Comparison of ENCODE assay signal across 8 cellular contexts in the genomic region with DNA sequence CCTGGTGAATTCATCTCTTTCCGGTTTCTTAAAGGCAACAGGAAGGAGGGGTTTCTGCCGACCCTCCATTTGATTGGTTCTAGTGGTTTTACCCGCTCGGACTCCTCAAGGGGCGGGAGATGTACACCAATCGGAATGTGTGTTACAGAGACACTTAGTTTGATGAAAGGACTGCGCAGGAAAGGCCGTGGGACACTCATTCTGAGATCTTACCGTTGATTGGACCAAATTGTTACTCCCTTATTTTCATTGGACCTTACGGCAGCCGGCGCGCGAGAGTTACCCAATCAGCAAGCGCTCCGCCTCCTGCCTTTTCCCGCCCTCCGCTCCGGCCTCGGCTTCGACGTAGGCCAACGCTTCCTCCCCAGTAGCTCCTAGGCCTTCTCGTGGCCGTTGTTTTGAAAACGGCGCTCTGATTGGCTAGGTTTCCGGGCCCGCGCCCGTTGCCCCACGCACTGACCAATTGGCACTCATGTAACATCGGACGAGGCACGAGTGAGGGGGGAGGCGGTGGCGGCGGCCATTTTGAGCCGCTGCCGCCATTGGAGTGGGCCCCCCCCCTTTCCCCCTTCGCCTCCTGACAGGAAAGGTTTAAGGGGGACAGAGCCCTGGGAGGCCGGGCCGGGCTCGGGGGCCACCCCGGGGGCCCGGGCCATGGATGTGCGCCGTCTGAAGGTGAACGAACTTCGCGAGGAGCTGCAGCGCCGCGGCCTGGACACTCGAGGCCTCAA. TPM values are rescaled to one million over a fixed set of nuclear protein-coding genes. Genes with fewer than 3 reads are reported as not detected.
DNase-seq lines count a peak whose midpoint lies in the region; TF ChIP-seq lines count a peak whose summit lies in the region.

Gene HNRNPUL1, plus strand, starts transcription at position 523 of the 731 bp plus-strand sequence. Its CDS starts 132 bp downstream, at position 655.

- no peaks in the 10 kb centered on the region for H3K9me3 ChIP-seq in GM23248 (ENCODE audit: low read depth)
- no peaks in the 10 kb centered on the region for H3K9me3 ChIP-seq in esophagus squamous epithelium

- DNase-seq in Daoy (ENCODE audit: low read depth) (peak; percentile 99), GM23248 (peak; percentile 99), Kasumi-1 (lab: John Stamatoyannopoulos, UW) (peak; percentile 100), RPMI7951 (ENCODE audit: low read depth) (peak; percentile 100), esophagus squamous epithelium (lab: John Stamatoyannopoulos, UW) (peak; percentile 100), myocyte (ENCODE audit: low read depth) (peak; percentile 100)
- DNase-seq in activated T-helper 1 cell treated with anti-CD3 and anti-CD28 coated beads, Interleukin-12 subunit alpha, Interleukin-12 subunit beta, Interleukin-2, Interleukin-4 antibody, amounts not matched to agents 30 ng/mL and 10 ng/mL and 1 ng/mL, durations not matched to agents 14 hours and 24 hours and 36 hours (ENCODE audit: low spot score), result peak; percentile 99
- peak; percentile 95 to 96 for DNase-seq in stimulated activated CD8-positive, alpha-beta memory T cell treated with anti-CD3 and anti-CD28 coated beads, Interleukin-7, amount 100 ng/mL, for 48 hours (ENCODE audit: extremely low read depth in 1 of 2, low read depth in 1 of 2)

- H3K4me1 Mint-ChIP-seq in activated T-helper 1 cell treated with anti-CD3 and anti-CD28 coated beads, Interleukin-12 subunit alpha, Interleukin-12 subunit beta, Interleukin-2, Interleukin-4 antibody, amounts not matched to agents 30 ng/mL and 10 ng/mL and 1 ng/mL, durations not matched to agents 14 hours and 24 hours and 36 hours (ENCODE audit: low read depth), result peaks cover 52% of the 10 kb centered on the region

- peak within 1 kb of the TSS; percentile 94 for H3K4me3 Mint-ChIP-seq in activated T-helper 1 cell treated with anti-CD3 and anti-CD28 coated beads, Interleukin-12 subunit alpha, Interleukin-12 subunit beta, Interleukin-2, Interleukin-4 antibody, amounts not matched to agents 30 ng/mL and 10 ng/mL and 1 ng/mL, durations not matched to agents 14 hours and 24 hours and 36 hours

- H3F3A ChIP-seq in GM23248 (ENCODE audit: insufficient read depth), result peaks cover 31% of the 10 kb centered on the region

- peak in 4 of 6 experiments; percentile 21 to 31 (median 26) for TF ChIP-seq CTCF in esophagus squamous epithelium (IDR thresholded peaks at IDR 0.05)

- peak within 1 kb of the TSS; percentile 98 for H3K4me2 ChIP-seq in GM23248 (ENCODE audit: unreplicated experiment)

- no peaks in the 10 kb centered on the region for H4K20me1 ChIP-seq in GM23248 (ENCODE audit: insufficient read depth)

- H3K79me2 ChIP-seq in GM23248 (ENCODE audit: insufficient read depth), result peaks cover 48% of the 10 kb centered on the region

- H3K27me3 ChIP-seq in GM23248 (replicated peaks; ENCODE audit: insufficient read depth), result no peaks in the 10 kb centered on the region
- H3K27me3 ChIP-seq in esophagus squamous epithelium, result no peaks in the 10 kb centered on the region

- no peaks in the 10 kb centered on the region for H3K27me3 Mint-ChIP-seq in activated T-helper 1 cell treated with anti-CD3 and anti-CD28 coated beads, Interleukin-12 subunit alpha, Interleukin-12 subunit beta, Interleukin-2, Interleukin-4 antibody, amounts not matched to agents 30 ng/mL and 10 ng/mL and 1 ng/mL, durations not matched to agents 14 hours and 24 hours and 36 hours (ENCODE audit: insufficient read depth)

- H3K9me3 Mint-ChIP-seq in activated T-helper 1 cell treated with anti-CD3 and anti-CD28 coated beads, Interleukin-12 subunit alpha, Interleukin-12 subunit beta, Interleukin-2, Interleukin-4 antibody, amounts not matched to agents 30 ng/mL and 10 ng/mL and 1 ng/mL, durations not matched to agents 14 hours and 24 hours and 36 hours, result no peaks in the 10 kb centered on the region

- H3K9me2 ChIP-seq in GM23248 (ENCODE audit: insufficient read depth), result no peaks in the 10 kb centered on the region

- TF ChIP-seq POLR2A in esophagus squamous epithelium (IDR thresholded peaks at IDR 0.05), result peak in 1 of 4 donors; percentile 61

- peak within 1 kb of the TSS; percentile 30 for H2AFZ ChIP-seq in GM23248

- H3K4me3 ChIP-seq in GM23248, result peak within 1 kb of the TSS; percentile 94
- peak within 1 kb of the TSS; percentile 75 to 99 (median 88) for H3K4me3 ChIP-seq in esophagus squamous epithelium

- peak within 1 kb of the TSS; percentile 100 for H3K9ac ChIP-seq in GM23248

- in situ Hi-C loops in GM23248 (cut with MboI), result no loop called here

- 1 to 2% methylated on average over 47 to 55 of the region's 55 CpGs for WGBS in GM23248 (ENCODE audit: low coverage in 1 of 2, low lambda C conversion rate in 2 of 2, missing lambda C conversion rate in 2 of 2), 2 experiments
- 0% methylated on average over 11 to 18 of the region's 55 CpGs for WGBS in esophagus squamous epithelium, 2 donors

- H3K36me3 Mint-ChIP-seq in activated T-helper 1 cell treated with anti-CD3 and anti-CD28 coated beads, Interleukin-12 subunit alpha, Interleukin-12 subunit beta, Interleukin-2, Interleukin-4 antibody, amounts not matched to agents 30 ng/mL and 10 ng/mL and 1 ng/mL, durations not matched to agents 14 hours and 24 hours and 36 hours (ENCODE audit: low read depth), result peaks cover 17% of the 10 kb centered on the region

- H3K36me3 ChIP-seq in GM23248 (ENCODE audit: low read depth) (peaks cover 36% of the 10 kb centered on the region), esophagus squamous epithelium (peaks cover 0 to 23% (median 7%) of the 10 kb centered on the region in 3 donors)

- intact Hi-C loops in activated T-helper 1 cell treated with anti-CD3 and anti-CD28 coated beads, Interleukin-12 subunit alpha, Interleukin-12 subunit beta, Interleukin-2, Interleukin-4 antibody, amounts not matched to agents 30 ng/mL and 10 ng/mL and 1 ng/mL, durations not matched to agents 14 hours and 24 hours and 36 hours (cut with micrococcal nuclease), result loop anchor here (1.0 to 10.0 kb wide), 17 partner anchors 38 to 1852 kb away; partner anchors contain the start of genes ACTMAP, AKT2, ARHGEF1 and B9D2
- intact Hi-C loops in esophagus squamous epithelium (cut with DNase I), result loop anchor here (5.0 kb wide), 1 partner anchor 57 kb away; no protein-coding TSS in a partner anchor

- H3K4me1 ChIP-seq in GM23248 (ENCODE audit: insufficient read depth) (peaks cover 13% of the 10 kb centered on the region; the same call in 1 of the 2 replicates), esophagus squamous epithelium (peaks cover 23 to 43% (median 27%) of the 10 kb centered on the region in 3 donors)

- peak within 1 kb of the TSS; percentile 99 for H3K27ac Mint-ChIP-seq in activated T-helper 1 cell treated with anti-CD3 and anti-CD28 coated beads, Interleukin-12 subunit alpha, Interleukin-12 subunit beta, Interleukin-2, Interleukin-4 antibody, amounts not matched to agents 30 ng/mL and 10 ng/mL and 1 ng/mL, durations not matched to agents 14 hours and 24 hours and 36 hours

- H3K27ac ChIP-seq in GM23248 (peak within 1 kb of the TSS; percentile 99), esophagus squamous epithelium (peak within 1 kb of the TSS; percentile 97 to 100 (median 100))

RNA-seq across cellular contexts. Expression of gene HNRNPUL1, which starts in this region (rescaled TPM):
- 148 and 172 TPM in 2 replicates for total RNA-seq in Daoy (2014; rRNA removed; shearing (Covaris generic))
- total RNA-seq in GM23248 (2014; rRNA removed; shearing (Covaris generic)), result 107 and 111 TPM in 2 replicates
- 105 and 112 TPM in 2 replicates for polyA plus RNA-seq in GM23248 (2016; fragmentation: Nextera tagmentation; extraction: Ambion mirVana)
- total RNA-seq in RPMI7951 (2014; rRNA removed; shearing (Covaris generic)), result 101 and 105 TPM in 2 replicates
- 254 and 264 TPM in 2 replicates for total RNA-seq in activated T-helper 1 cell treated with anti-CD3 and anti-CD28 coated beads, Interleukin-12 subunit alpha, Interleukin-12 subunit beta, Interleukin-2, Interleukin-4 antibody, amounts not matched to agents 30 ng/mL and 10 ng/mL and 1 ng/mL, durations not matched to agents 14 hours and 24 hours and 36 hours
- total RNA-seq in esophagus squamous epithelium (100 to 1,000 TPM in 3 of 4 donors, 10 to 100 TPM in 1; 98.1 to 127 (median 113) TPM), myocyte (78.6 and 81.4 TPM in 2 replicates)
- 112 TPM for polyA plus RNA-seq in myocyte (2012)

Comparison
In these comparisons a context has a peak if more than half of its experiments do, and no peak if none do; other contexts are left out.
1. Peak in every context shown above with its lines: DNase-seq, H3K4me3 ChIP-seq and H3K27ac ChIP-seq.